ENCODE assay signal across 8 cellular contexts in the genomic region with DNA sequence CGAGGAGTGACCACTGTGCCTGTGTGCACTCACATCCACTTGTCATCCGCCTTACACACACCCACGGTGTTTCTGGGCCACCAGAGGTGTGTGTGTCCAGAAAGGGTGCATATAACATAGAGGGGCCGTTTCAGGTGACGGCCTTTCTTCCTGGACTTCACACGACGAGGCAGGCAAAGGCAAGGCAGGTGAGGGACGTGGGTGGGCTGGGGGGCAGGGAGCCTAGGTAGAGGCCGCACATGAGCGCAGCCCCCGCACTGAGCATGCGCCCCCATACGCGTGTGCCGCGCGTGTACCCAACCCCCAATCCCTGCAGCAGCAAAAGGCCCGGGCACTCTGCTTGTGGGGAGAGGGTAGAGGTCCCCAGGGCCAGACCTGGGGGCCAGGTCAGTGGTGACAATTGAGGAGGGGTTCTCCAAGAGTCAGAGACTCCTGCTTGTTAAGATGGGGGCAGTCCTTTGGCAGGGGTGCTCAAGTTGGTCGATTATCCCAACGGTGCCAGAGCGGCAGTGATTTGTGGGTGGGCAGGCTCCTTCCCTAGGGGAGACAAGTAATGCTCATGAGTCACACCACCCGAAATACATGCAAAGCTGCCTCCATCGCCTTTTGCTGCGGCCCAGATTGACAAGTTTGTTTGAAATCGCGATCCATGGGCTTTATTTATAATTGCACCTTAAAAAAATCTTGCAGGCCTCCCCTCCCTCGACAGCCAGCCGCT. TPM values are rescaled to one million over a fixed set of nuclear protein-coding genes. Genes with fewer than 3 reads are reported as not detected.
DNase-seq lines count a peak whose midpoint lies in the region; ATAC-seq, FAIRE-seq and TF ChIP-seq lines count a peak whose summit lies in the region.

No MANE protein-coding gene starts in this region.

- peak overlapping the region; percentile 57; the same call in 1 of the 2 replicates for H2BK5ac ChIP-seq in H1 (ENCODE audit: low read depth, low read length)

- TF ChIP-seq EP300 in H1 (IDR thresholded peaks at IDR 0.05; ENCODE audit: borderline replicate concordance in 1 of 2, low read depth in 2 of 2, low read length in 2 of 2), result no peak

- peak overlapping the region; percentile 75 for H4K91ac ChIP-seq in H1 (replicated peaks; ENCODE audit: insufficient read length, low read length)

- H2AK5ac ChIP-seq in H1 (ENCODE audit: low read depth, low read length), result no peak overlapping the region; the same call in 1 of the 2 replicates

- peaks cover 36% of the 10 kb centered on the region; the same call in 1 of the 2 replicates for H3K23me2 ChIP-seq in H1 (ENCODE audit: low read depth, low read length)

- H3K79me2 ChIP-seq in GM23338 (replicated peaks; ENCODE audit: insufficient read depth) (peaks cover 39% of the 10 kb centered on the region), H1 (ENCODE audit: control insufficient read depth in 1 of 2, insufficient read depth in 2 of 2, low read length in 2 of 2) (peaks cover 0 to 40% of the 10 kb centered on the region in 2 experiments; a peak in 2 of 4 replicates)

- H3K9me3 ChIP-seq in H1 (ENCODE audit: insufficient read depth in 2 of 2, low read depth in 1 of 2, low read length in 1 of 2), result no peaks in the 10 kb centered on the region

- H3K36me3 Mint-ChIP-seq in GM23338 (ENCODE audit: low read depth) (no peaks in the 10 kb centered on the region; the same call in 2 of the 3 replicates), nephron (ENCODE audit: low read depth) (no peaks in the 10 kb centered on the region)

- peak overlapping the region; percentile 78 for H3K18ac ChIP-seq in H1 (ENCODE audit: extremely low read depth, low read length)

- no peak overlapping the region for H3K23ac ChIP-seq in H1 (ENCODE audit: insufficient read length)

- H3K36me3 ChIP-seq in GM23338 (ENCODE audit: insufficient read depth) (no peaks in the 10 kb centered on the region), H1 (ENCODE audit: control insufficient read depth in 2 of 4, insufficient read depth in 4 of 4, low read length in 3 of 4) (no peaks in the 10 kb centered on the region)

- no peak for TF ChIP-seq POLR2A in H1 (IDR thresholded peaks at IDR 0.05; ENCODE audit: control extremely low read depth in 1 of 2, low read depth in 2 of 2, low read length in 2 of 2)

- WGBS in H1 (ENCODE audit: extremely low coverage in 1 of 2, insufficient coverage in 1 of 2, insufficient read length in 1 of 2, insufficient replicate concordance in 2 of 2, low coverage in 1 of 2, low lambda C conversion rate in 2 of 2, missing lambda C conversion rate in 1 of 2), 2 experiments, result 28% methylated on average over 27 of the region's 28 CpGs; no CpG with 5 or more reads in 1 of the 2 experiments

- H3K9ac ChIP-seq in H1 (replicated peaks in 1 of 4; ENCODE audit: extremely low read depth in 1 of 4, low read depth in 3 of 4, low read length in 3 of 4), result no peak overlapping the region; a peak in 2 of 7 replicates

- H3K27me3 Mint-ChIP-seq in GM23338 (ENCODE audit: insufficient read depth, low read depth, poor library complexity), result peaks cover 30% of the 10 kb centered on the region
- no peaks in the 10 kb centered on the region for H3K27me3 Mint-ChIP-seq in nephron (ENCODE audit: low read depth)

- TF ChIP-seq RAD21 in H1 (IDR thresholded peaks at IDR 0.05 in 1 of 2, conservative IDR thresholded peaks at IDR 0.05 in 1 of 2; ENCODE audit: low read depth in 2 of 2, low read length in 2 of 2), result no peak

- peak overlapping the region; percentile 97 for H3K4ac ChIP-seq in H1 (replicated peaks; ENCODE audit: insufficient read length, low read depth, low read length)

- peaks cover 23% of the 10 kb centered on the region for H3F3A ChIP-seq in GM23338 (replicated peaks; ENCODE audit: low read depth)

- H3K4me1 ChIP-seq in GM23338 (ENCODE audit: insufficient read depth) (peaks cover 36% of the 10 kb centered on the region), H1 (replicated peaks in 1 of 4; ENCODE audit: control insufficient read depth in 3 of 4, insufficient read depth in 4 of 4, low read length in 3 of 4) (peaks cover 2 to 44% (median 36%) of the 10 kb centered on the region in 4 experiments)

- H3K14ac ChIP-seq in H1 (ENCODE audit: insufficient read length), result no peak overlapping the region

- H3K27ac Mint-ChIP-seq in GM23338 (no peak overlapping the region), nephron (peak overlapping the region; percentile 87 to 96 (median 93))

- peak overlapping the region; percentile 1 for H2BK120ac ChIP-seq in H1 (replicated peaks; ENCODE audit: low read depth, low read length)

- H2BK12ac ChIP-seq in H1 (ENCODE audit: low read depth, low read length), result peak overlapping the region; percentile 68; the same call in 1 of the 2 replicates

- H3K4me1 Mint-ChIP-seq in GM23338 (peaks cover 45% of the 10 kb centered on the region), nephron (peaks cover 51% of the 10 kb centered on the region)

- FAIRE-seq in H1 (lab: Jason Lieb, UNC), result no peak

- CTCF ChIA-PET in H1 (lab: Charles Lee; ENCODE audit: partially characterized antibody), result interaction anchor here (0.6 to 5.0 kb wide), 5 partner anchors 14 to 36 kb away, joined by 3 to 167 read pairs (median 4); a partner anchor contains a TSS

- H4K5ac ChIP-seq in H1 (ENCODE audit: insufficient read length, low read depth, low read length), result peak overlapping the region; percentile 46

- H3K9me3 Mint-ChIP-seq in GM23338, result no peaks in the 10 kb centered on the region
- no peaks in the 10 kb centered on the region for H3K9me3 Mint-ChIP-seq in nephron

- no peak overlapping the region for H3K56ac ChIP-seq in H1 (replicated peaks; ENCODE audit: insufficient read length, low read depth, low read length)

- peak overlapping the region; percentile 98 for H3K27ac ChIP-seq in 22Rv1
- H3K27ac ChIP-seq in GM23338 (ENCODE audit: low read depth), result no peak overlapping the region
- H3K27ac ChIP-seq in H1 (ENCODE audit: low read depth, low read length), result no peak overlapping the region

- H4K8ac ChIP-seq in H1 (ENCODE audit: extremely low read depth, insufficient read depth, low read length), result peak overlapping the region; percentile 73

- peak overlapping the region; percentile 97 for H2BK15ac ChIP-seq in H1 (ENCODE audit: low read length)

- H3K79me1 ChIP-seq in H1 (ENCODE audit: low read depth, low read length), result peaks cover 17% of the 10 kb centered on the region

- H2BK20ac ChIP-seq in H1 (ENCODE audit: low read length), result 0 out of 2 replicates have a peak overlapping the region, but pooled peaks have one; percentile 61

- H2AFZ ChIP-seq in GM23338 (peak overlapping the region; percentile 99), H1 (ENCODE audit: low read length) (no peak overlapping the region)

- H3K27me3 ChIP-seq in GM23338 (ENCODE audit: insufficient read depth) (peaks cover 12% of the 10 kb centered on the region), H1 (replicated peaks in 1 of 4; ENCODE audit: control insufficient read depth in 3 of 4, extremely low read depth in 1 of 4, insufficient read depth in 3 of 4, low read length in 3 of 4) (peaks cover 0 to 6% (median 5%) of the 10 kb centered on the region in 4 experiments; a peak in 2 of 7 replicates)

- ATAC-seq in GM23338 (no peak), GM21423 (IDR thresholded peaks at IDR 0.05; ENCODE audit: unreplicated experiment) (no peak)

- no peak for TF ChIP-seq CTCF in 22Rv1 (IDR thresholded peaks at IDR 0.05)
- TF ChIP-seq CTCF in GM23338 (conservative IDR thresholded peaks at IDR 0.05; ENCODE audit: low read depth in 2 of 2), result no peak
- TF ChIP-seq CTCF in H1 (IDR thresholded peaks at IDR 0.05; ENCODE audit: control extremely low read depth in 1 of 3, insufficient read depth in 1 of 3, low read depth in 1 of 3, low read length in 3 of 3), result no peak
- no peak for TF ChIP-seq CTCF in nephron (IDR thresholded peaks at IDR 0.05; ENCODE audit: unreplicated experiment in 3 of 3)

- H3K4me3 Mint-ChIP-seq in GM23338, result peak overlapping the region; percentile 89
- peak overlapping the region; percentile 79 to 94 (median 92) for H3K4me3 Mint-ChIP-seq in nephron

- H3K4me3 ChIP-seq in GM23338, result peak overlapping the region; percentile 81
- H3K4me3 ChIP-seq in H1 (ENCODE audit: extremely low read depth in 1 of 4, insufficient read depth in 2 of 4, low read depth in 3 of 4, low read length in 4 of 4), result peak overlapping the region; percentile 56 to 76 (median 64)

- DNase-seq in GM23338 (ENCODE audit: low spot score), result no peak
- peak; percentile 63 for DNase-seq in SK-N-DZ (ENCODE audit: low spot score)
- peak in 1 of 2 experiments; percentile 55 for DNase-seq in H1 (ENCODE audit: low read depth in 1 of 2, low spot score in 2 of 2)
- DNase-seq in NCI-H748 (lab: John Stamatoyannopoulos, UW; ENCODE audit: unreplicated experiment), result no peak
- no peak for DNase-seq in DMS153 (lab: John Stamatoyannopoulos, UW)

- POLR2A ChIA-PET in H1 (lab: Charles Lee; ENCODE audit: partially characterized antibody), result interaction anchor here (0.6 to 3.6 kb wide), 8 partner anchors 9 to 298 kb away, joined by 3 to 30 read pairs (median 8); a partner anchor contains a TSS

- H3K9me2 ChIP-seq in GM23338 (ENCODE audit: insufficient read depth), result no peaks in the 10 kb centered on the region

- H4K20me1 ChIP-seq in GM23338 (replicated peaks; ENCODE audit: insufficient read depth) (peaks cover 14% of the 10 kb centered on the region), H1 (replicated peaks in 1 of 2; ENCODE audit: control insufficient read depth in 1 of 2, insufficient read depth in 2 of 2, low read length in 2 of 2) (peaks cover 15 to 30% of the 10 kb centered on the region in 2 experiments)

- H3K4me2 ChIP-seq in GM23338 (peak overlapping the region; percentile 79), H1 (ENCODE audit: insufficient read depth in 1 of 2, low read depth in 2 of 2, low read length in 2 of 2) (peak overlapping the region; percentile 80 to 93)

RNA-seq across cellular contexts. Expression of a gene that starts 1.0 kb away (rescaled TPM):
- 48.2 and 60.9 TPM in 2 replicates for total RNA-seq in GM23338 (2014; rRNA removed; shearing (Covaris generic))
- polyA plus RNA-seq in GM23338 (2016; fragmentation: Nextera tagmentation; extraction: Ambion mirVana) (15.9 and 16.2 TPM in 2 replicates), H1 (2011; rRNA removed) (63.0 and 80.7 TPM in 2 replicates)
- 61.7 and 67.9 TPM in 2 replicates for polyA plus RNA-seq in SK-N-DZ (2014; cell fraction: cytosol; rRNA removed)
- polyA plus RNA-seq in SK-N-DZ (2014; cell fraction: nucleus; rRNA removed), result 87.2 and 119 TPM in 2 replicates
- total RNA-seq in H1 (2021; fragmentation: NEBNext Ultra II Directional; extraction: Animal tissue kit (Norgen Biotek cat#: 25700)), result 60.6 and 62.4 TPM in 2 replicates
- polyA plus RNA-seq in H1 (2011; cell fraction: cytosol; rRNA removed), result 43.3 TPM
- polyA plus RNA-seq in H1 (2011; cell fraction: nucleus; rRNA removed), result 93.3 TPM
- polyA plus RNA-seq in H1 (2012, experiment 1 of 2), result 36.7 to 55.7 TPM (median 48.9 TPM) in 4 replicates
- 54.3 TPM for polyA plus RNA-seq in H1 (2012, experiment 2 of 2)
- 45.0 TPM for polyA plus RNA-seq in H1 (2013, experiment 1 of 2)
- polyA plus RNA-seq in H1 (2013, experiment 2 of 2), result 45.5 TPM
- polyA minus RNA-seq in H1 (2011; rRNA and poly(A)+ RNA removed), result 45.9 and 62.5 TPM in 2 replicates
- 42.9 TPM for polyA minus RNA-seq in H1 (2011; cell fraction: cytosol; rRNA and poly(A)+ RNA removed)
- 55.6 TPM for polyA minus RNA-seq in H1 (2011; cell fraction: nucleus; rRNA and poly(A)+ RNA removed)

RNA-seq across cellular contexts. Expression of a gene that starts 2.5 kb away (rescaled TPM):
- total RNA-seq in GM23338 (2014; rRNA removed; shearing (Covaris generic)), result 55.0 and 57.4 TPM in 2 replicates
- polyA plus RNA-seq in GM23338 (2016; fragmentation: Nextera tagmentation; extraction: Ambion mirVana), result 8.2 and 9.6 TPM in 2 replicates
- polyA plus RNA-seq in SK-N-DZ (2014; cell fraction: cytosol; rRNA removed), result 116 and 120 TPM in 2 replicates
- 565 and 650 TPM in 2 replicates for polyA plus RNA-seq in SK-N-DZ (2014; cell fraction: nucleus; rRNA removed)
- 41.0 and 48.5 TPM in 2 replicates for total RNA-seq in H1 (2021; fragmentation: NEBNext Ultra II Directional; extraction: Animal tissue kit (Norgen Biotek cat#: 25700))
- polyA plus RNA-seq in H1 (2011; rRNA removed), result 16.4 and 30.3 TPM in 2 replicates
- 17.6 TPM for polyA plus RNA-seq in H1 (2011; cell fraction: cytosol; rRNA removed)
- polyA plus RNA-seq in H1 (2011; cell fraction: nucleus; rRNA removed), result 167 TPM
- polyA plus RNA-seq in H1 (2012, experiment 1 of 2), result 25.6 to 40.3 TPM (median 33.5 TPM) in 4 replicates
- polyA plus RNA-seq in H1 (2012, experiment 2 of 2), result 22.3 TPM
- 21.9 TPM for polyA plus RNA-seq in H1 (2013, experiment 1 of 2)
- 20.2 TPM for polyA plus RNA-seq in H1 (2013, experiment 2 of 2)
- 7.7 and 13.1 TPM in 2 replicates for polyA minus RNA-seq in H1 (2011; rRNA and poly(A)+ RNA removed)
- 22.4 TPM for polyA minus RNA-seq in H1 (2011; cell fraction: cytosol; rRNA and poly(A)+ RNA removed)
- polyA minus RNA-seq in H1 (2011; cell fraction: nucleus; rRNA and poly(A)+ RNA removed), result 33.4 TPM

RNA-seq across cellular contexts. Expression of a gene that starts 21.9 kb away (rescaled TPM):
- total RNA-seq in GM23338 (2014; rRNA removed; shearing (Covaris generic)), result 28.6 and 38.9 TPM in 2 replicates
- polyA plus RNA-seq in GM23338 (2016; fragmentation: Nextera tagmentation; extraction: Ambion mirVana) (21.0 and 21.4 TPM in 2 replicates), H1 (2011; rRNA removed) (35.7 and 42.6 TPM in 2 replicates)
- polyA plus RNA-seq in SK-N-DZ (2014; cell fraction: cytosol; rRNA removed), result 111 and 124 TPM in 2 replicates
- 452 and 459 TPM in 2 replicates for polyA plus RNA-seq in SK-N-DZ (2014; cell fraction: nucleus; rRNA removed)
- total RNA-seq in H1 (2021; fragmentation: NEBNext Ultra II Directional; extraction: Animal tissue kit (Norgen Biotek cat#: 25700)), result 21.1 and 22.4 TPM in 2 replicates
- 33.3 TPM for polyA plus RNA-seq in H1 (2011; cell fraction: cytosol; rRNA removed)
- polyA plus RNA-seq in H1 (2011; cell fraction: nucleus; rRNA removed), result 97.5 TPM
- 13.5 to 25.6 TPM (median 22.3 TPM) in 4 replicates for polyA plus RNA-seq in H1 (2012, experiment 1 of 2)
- 20.0 TPM for polyA plus RNA-seq in H1 (2012, experiment 2 of 2)
- 26.9 TPM for polyA plus RNA-seq in H1 (2013, experiment 1 of 2)
- 24.1 TPM for polyA plus RNA-seq in H1 (2013, experiment 2 of 2)
- 6.4 and 7.7 TPM in 2 replicates for polyA minus RNA-seq in H1 (2011; rRNA and poly(A)+ RNA removed)
- 15.0 TPM for polyA minus RNA-seq in H1 (2011; cell fraction: cytosol; rRNA and poly(A)+ RNA removed)
- polyA minus RNA-seq in H1 (2011; cell fraction: nucleus; rRNA and poly(A)+ RNA removed), result 31.3 TPM

RNA-seq across cellular contexts. Expression of a gene that starts 23.6 kb away (rescaled TPM):
- total RNA-seq in GM23338 (2014; rRNA removed; shearing (Covaris generic)), result 2.5 and 2.6 TPM in 2 replicates
- polyA plus RNA-seq in GM23338 (2016; fragmentation: Nextera tagmentation; extraction: Ambion mirVana) (0.27 and 0.92 TPM in 2 replicates), H1 (2011; rRNA removed) (0.88 and 1.2 TPM in 2 replicates)
- 8.3 and 9.6 TPM in 2 replicates for polyA plus RNA-seq in SK-N-DZ (2014; cell fraction: cytosol; rRNA removed)
- 3.5 and 6.9 TPM in 2 replicates for polyA plus RNA-seq in SK-N-DZ (2014; cell fraction: nucleus; rRNA removed)
- 1.6 and 1.7 TPM in 2 replicates for total RNA-seq in H1 (2021; fragmentation: NEBNext Ultra II Directional; extraction: Animal tissue kit (Norgen Biotek cat#: 25700))
- polyA plus RNA-seq in H1 (2011; cell fraction: cytosol; rRNA removed), result 1.2 TPM
- polyA plus RNA-seq in H1 (2011; cell fraction: nucleus; rRNA removed), result 1.6 TPM
- 1.3 to 1.6 TPM (median 1.5 TPM) in 4 replicates for polyA plus RNA-seq in H1 (2012, experiment 1 of 2)
- polyA plus RNA-seq in H1 (2012, experiment 2 of 2), result 1.9 TPM
- polyA plus RNA-seq in H1 (2013, experiment 1 of 2), result 1.3 TPM
- polyA plus RNA-seq in H1 (2013, experiment 2 of 2), result 1.3 TPM
- 1.8 and 2.1 TPM in 2 replicates for polyA minus RNA-seq in H1 (2011; rRNA and poly(A)+ RNA removed)
- 1.4 TPM for polyA minus RNA-seq in H1 (2011; cell fraction: cytosol; rRNA and poly(A)+ RNA removed)
- 3.0 TPM for polyA minus RNA-seq in H1 (2011; cell fraction: nucleus; rRNA and poly(A)+ RNA removed)

RNA-seq across cellular contexts. Expression of a gene that starts 32.3 kb away (rescaled TPM):
- 5.0 and 5.2 TPM in 2 replicates for total RNA-seq in GM23338 (2014; rRNA removed; shearing (Covaris generic))
- polyA plus RNA-seq in GM23338 (2016; fragmentation: Nextera tagmentation; extraction: Ambion mirVana) (2.5 and 2.6 TPM in 2 replicates), H1 (2011; rRNA removed) (8.6 and 13.3 TPM in 2 replicates)
- 7.0 and 10.3 TPM in 2 replicates for polyA plus RNA-seq in SK-N-DZ (2014; cell fraction: cytosol; rRNA removed)
- 186 and 308 TPM in 2 replicates for polyA plus RNA-seq in SK-N-DZ (2014; cell fraction: nucleus; rRNA removed)
- 2.1 and 2.5 TPM in 2 replicates for total RNA-seq in H1 (2021; fragmentation: NEBNext Ultra II Directional; extraction: Animal tissue kit (Norgen Biotek cat#: 25700))
- 10.9 TPM for polyA plus RNA-seq in H1 (2011; cell fraction: cytosol; rRNA removed)
- polyA plus RNA-seq in H1 (2011; cell fraction: nucleus; rRNA removed), result 106 TPM
- polyA plus RNA-seq in H1 (2012, experiment 1 of 2), result 3.1 to 6.2 TPM (median 5.5 TPM) in 4 replicates
- polyA plus RNA-seq in H1 (2012, experiment 2 of 2), result 3.1 TPM
- polyA plus RNA-seq in H1 (2013, experiment 1 of 2), result 3.6 TPM
- 3.3 TPM for polyA plus RNA-seq in H1 (2013, experiment 2 of 2)
- polyA minus RNA-seq in H1 (2011; rRNA and poly(A)+ RNA removed), result 7.3 and 10.4 TPM in 2 replicates
- polyA minus RNA-seq in H1 (2011; cell fraction: cytosol; rRNA and poly(A)+ RNA removed), result 3.2 TPM
- 10.5 TPM for polyA minus RNA-seq in H1 (2011; cell fraction: nucleus; rRNA and poly(A)+ RNA removed)
